In genomic region chr5:639253-639530, GRCh38 we compare ENCODE assay signal across 27 cellular contexts. TPM values are rescaled to one million over a fixed set of nuclear protein-coding genes. Genes with fewer than 3 reads are reported as not detected.
"Had no signal": no experiment of that assay in that cellular context is flagged by ENCODE, and none has a peak within 500 bp of the region (broad histone marks: within the 10 kb centered on the region; RNA-seq: fewer than 3 reads in every experiment).

No MANE protein-coding gene starts in this region.

- H3K27me3 Mint-ChIP-seq: naive thymus-derived CD8-positive, alpha-beta T cell had no signal

- H3K4me1 Mint-ChIP-seq: mesothelial cell of epicardium; stimulated activated effector memory CD8-positive, alpha-beta T cell treated with anti-CD3 and anti-CD28 coated beads, Interleukin-12 subunit alpha, Interleukin-12 subunit beta, amount 100 ng/mL, for 72 hours had no signal

- H3K9me3 Mint-ChIP-seq: mesothelial cell of epicardium; nephron progenitor cell; stimulated activated effector memory CD8-positive, alpha-beta T cell treated with anti-CD3 and anti-CD28 coated beads, Interleukin-12 subunit alpha, Interleukin-12 subunit beta, amount 100 ng/mL, for 72 hours had no signal

- H3K27ac ChIP-seq: coronary artery, esophagus muscularis mucosa, foreskin keratinocyte, gastroesophageal sphincter, heart left ventricle, hepatocyte, ovary, stomach, thoracic aorta, tibial nerve, upper lobe of left lung, uterus had no signal

- ATAC-seq: foreskin keratinocyte; gastroesophageal sphincter; left lobe of liver; naive thymus-derived CD8-positive, alpha-beta T cell; sciatic nerve; stimulated activated effector memory CD8-positive, alpha-beta T cell treated with anti-CD3 and anti-CD28 coated beads, Interleukin-12 subunit alpha, Interleukin-12 subunit beta, amount 100 ng/mL, for 72 hours had no signal

- H3K4me3 Mint-ChIP-seq: mesothelial cell of epicardium; naive thymus-derived CD8-positive, alpha-beta T cell; nephron progenitor cell; stimulated activated effector memory CD8-positive, alpha-beta T cell treated with anti-CD3 and anti-CD28 coated beads, Interleukin-12 subunit alpha, Interleukin-12 subunit beta, amount 100 ng/mL, for 72 hours had no signal

- H3K27me3 ChIP-seq: esophagus muscularis mucosa, foreskin keratinocyte, gastroesophageal sphincter, heart left ventricle, hepatocyte, ovary, stomach, tibial nerve, upper lobe of left lung, uterus had no signal

- H3K27ac Mint-ChIP-seq: mesothelial cell of epicardium; naive thymus-derived CD8-positive, alpha-beta T cell; nephron progenitor cell had no signal

- DNase-seq: dermis blood vessel endothelial cell; effector memory CD4-positive, alpha-beta T cell; foreskin keratinocyte; kidney; mesenchymal stem cell; naive thymus-derived CD8-positive, alpha-beta T cell; nephron progenitor cell; occipital lobe; stimulated activated CD4-positive, alpha-beta T cell treated with anti-CD3 and anti-CD28 coated beads, Interleukin-2, amount 100 ng/mL, for 24 hours; stimulated activated CD4-positive, alpha-beta T cell treated with anti-CD3 and anti-CD28 coated beads, Interleukin-4, amount 100 ng/mL, for 24 hours; stimulated activated naive CD4-positive, alpha-beta T cell treated with Interleukin-2 at 50 U/mL for 16 hours; stomach; upper lobe of left lung; uterus had no signal

- H3K4me1 ChIP-seq: esophagus muscularis mucosa, foreskin keratinocyte, gastroesophageal sphincter, heart left ventricle, stomach, tibial nerve, upper lobe of left lung, uterus had no signal

- H3K4me3 ChIP-seq: coronary artery, esophagus muscularis mucosa, gastroesophageal sphincter, heart left ventricle, hepatocyte, ovary, smooth muscle cell, stomach, thoracic aorta, tibial nerve, upper lobe of left lung, uterus had no signal

- H3K9me3 ChIP-seq: ovary, thoracic aorta, upper lobe of left lung, uterus had no signal

- H3K36me3 ChIP-seq: ovary, uterus had no signal

RNA-seq across cellular contexts. Expression of gene TPPP, which starts 54.0 kb away (rescaled TPM):
- total RNA-seq: smooth muscle cell had no signal
- polyA plus RNA-seq: smooth muscle cell had no signal
